Comparison of ENCODE assay signal across 14 cellular contexts in the genomic region with DNA sequence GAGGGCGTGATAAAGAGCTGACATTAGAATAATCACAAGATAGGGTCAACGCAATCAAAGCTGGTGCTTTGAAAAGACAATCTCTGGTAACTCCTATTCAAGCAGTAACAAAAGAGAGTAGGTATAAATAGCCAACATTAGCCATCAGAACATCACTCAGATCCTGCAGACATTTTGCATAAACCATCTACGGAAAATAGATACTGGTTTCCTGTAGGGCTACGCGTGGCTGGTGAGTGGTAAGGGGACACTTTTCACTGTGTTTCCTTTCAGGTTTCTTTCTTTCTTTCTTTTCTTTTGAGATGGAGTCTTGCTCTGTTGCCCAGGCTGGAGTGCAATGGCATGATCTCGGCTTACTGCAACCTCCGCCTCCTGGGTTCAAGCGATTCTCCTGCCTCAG. TPM values are rescaled to one million over a fixed set of nuclear protein-coding genes. Genes with fewer than 3 reads are reported as not detected.
DNase-seq lines count a peak whose midpoint lies in the region; ATAC-seq and TF ChIP-seq lines count a peak whose summit lies in the region.
"Had no signal": no experiment of that assay in that cellular context is flagged by ENCODE, and none has a peak within 500 bp of the region (broad histone marks: within the 10 kb centered on the region; RNA-seq: fewer than 3 reads in every experiment).

No MANE protein-coding gene starts in this region.

- peak overlapping the region; percentile 72 for H3K27ac Mint-ChIP-seq in activated CD8-positive, alpha-beta T cell treated with anti-CD3 and anti-CD28 coated beads, Interleukin-2, amount 10 ng/mL, durations not matched to agents 7 days and 5 days

- CTCF ChIA-PET in activated CD8-positive, alpha-beta T cell treated with anti-CD3 and anti-CD28 coated beads, Interleukin-2, amount 10 ng/mL, durations not matched to agents 7 days and 5 days (lab: Charles Lee) = interaction anchor here (1.1 to 1.4 kb wide), 3 partner anchors 29 to 115 kb away, joined by 3 to 4 read pairs (median 4); no protein-coding TSS in a partner anchor

- TF ChIP-seq CTCF in GM06990 (IDR thresholded peaks at IDR 0.05; ENCODE audit: insufficient read depth, low read length, poor library complexity, severe bottlenecking) = no peak

- H3K9me3 Mint-ChIP-seq in activated CD8-positive, alpha-beta T cell treated with anti-CD3 and anti-CD28 coated beads, Interleukin-2, amount 10 ng/mL, durations not matched to agents 7 days and 5 days (ENCODE audit: insufficient read depth) = no peaks in the 10 kb centered on the region

- intact Hi-C loops in posterior cingulate gyrus (cut with DNase I) = no loop called here

- no peaks in the 10 kb centered on the region for H3K27me3 ChIP-seq in GM06990 (replicated peaks; ENCODE audit: control insufficient read depth, insufficient read depth, low read length)
- H3K27me3 ChIP-seq: BE2C had no signal

- H3K36me3 Mint-ChIP-seq in activated CD8-positive, alpha-beta T cell treated with anti-CD3 and anti-CD28 coated beads, Interleukin-2, amount 10 ng/mL, durations not matched to agents 7 days and 5 days (ENCODE audit: low read depth) = peaks cover 73% of the 10 kb centered on the region

- peak overlapping the region; percentile 28; the same call in 1 of the 2 replicates for H3K4me3 ChIP-seq in GM06990 (replicated peaks; ENCODE audit: low read depth, low read length)

- ATAC-seq in GM18867 (IDR thresholded peaks at IDR 0.05; ENCODE audit: unreplicated experiment) = peak; percentile 54
- peak; percentile 51 for ATAC-seq in HG03095 (IDR thresholded peaks at IDR 0.05; ENCODE audit: unreplicated experiment)
- peak; percentile 59 for ATAC-seq in activated CD8-positive, alpha-beta T cell treated with anti-CD3 and anti-CD28 coated beads, Interleukin-2, amount 10 ng/mL, durations not matched to agents 7 days and 5 days

- H3K27me3 Mint-ChIP-seq in activated CD8-positive, alpha-beta T cell treated with anti-CD3 and anti-CD28 coated beads, Interleukin-2, amount 10 ng/mL, durations not matched to agents 7 days and 5 days (ENCODE audit: low read depth) = no peaks in the 10 kb centered on the region

- peaks cover 37% of the 10 kb centered on the region for H3K4me1 Mint-ChIP-seq in activated CD8-positive, alpha-beta T cell treated with anti-CD3 and anti-CD28 coated beads, Interleukin-2, amount 10 ng/mL, durations not matched to agents 7 days and 5 days (ENCODE audit: low read depth)

- POLR2A ChIA-PET in activated CD8-positive, alpha-beta T cell treated with anti-CD3 and anti-CD28 coated beads, Interleukin-2, amount 10 ng/mL, durations not matched to agents 7 days and 5 days (lab: Charles Lee) = interaction anchor here (0.9 to 1.5 kb wide), 3 partner anchors 20 to 33 kb away, joined by 3 to 8 read pairs (median 5); partner anchors contain the start of gene SETX

- H3K4me3 Mint-ChIP-seq in activated CD8-positive, alpha-beta T cell treated with anti-CD3 and anti-CD28 coated beads, Interleukin-2, amount 10 ng/mL, durations not matched to agents 7 days and 5 days = no peak overlapping the region

- peaks cover 15% of the 10 kb centered on the region for H3K36me3 ChIP-seq in GM06990 (ENCODE audit: control insufficient read depth, insufficient read depth, low read length)

- DNase-seq in GM06990 (ENCODE audit: extremely low read depth, insufficient read length) (peak; percentile 41), retina (no peak), posterior cingulate gyrus (no peak), NCI-H510A (lab: John Stamatoyannopoulos, UW) (no peak), CD1c-positive myeloid dendritic cell (ENCODE audit: extremely low spot score) (no peak)
- DNase-seq in activated CD8-positive, alpha-beta T cell treated with anti-CD3 and anti-CD28 coated beads, Interleukin-2, amount 10 ng/mL, durations not matched to agents 7 days and 5 days = no peak
- DNase-seq: activated CD4-positive, alpha-beta T cell treated with anti-CD3 and anti-CD28 coated beads for 48 hours; activated gamma-delta T cell; BE2C; caudate nucleus; kidney glomerular epithelial cell had no signal

RNA-seq across cellular contexts. Expression of gene TTF1, which starts 22.3 kb away (rescaled TPM):
- total RNA-seq in activated CD8-positive, alpha-beta T cell treated with anti-CD3 and anti-CD28 coated beads, Interleukin-2, amount 10 ng/mL, durations not matched to agents 7 days and 5 days = 10 to 100 TPM; 32.3 to 35.1 TPM

RNA-seq across cellular contexts. Expression of gene CFAP77, which starts 25.6 kb away (rescaled TPM):
- not detected for total RNA-seq in activated CD8-positive, alpha-beta T cell treated with anti-CD3 and anti-CD28 coated beads, Interleukin-2, amount 10 ng/mL, durations not matched to agents 7 days and 5 days
- total RNA-seq: temporal lobe had no signal

RNA-seq across cellular contexts. Expression of gene SETX, which starts 29.6 kb away (rescaled TPM):
- total RNA-seq in activated CD8-positive, alpha-beta T cell treated with anti-CD3 and anti-CD28 coated beads, Interleukin-2, amount 10 ng/mL, durations not matched to agents 7 days and 5 days = 10 to 100 TPM; 54.2 to 58.0 TPM
